Comparison of ENCODE assay signal across 7 cellular contexts in the genomic region with DNA sequence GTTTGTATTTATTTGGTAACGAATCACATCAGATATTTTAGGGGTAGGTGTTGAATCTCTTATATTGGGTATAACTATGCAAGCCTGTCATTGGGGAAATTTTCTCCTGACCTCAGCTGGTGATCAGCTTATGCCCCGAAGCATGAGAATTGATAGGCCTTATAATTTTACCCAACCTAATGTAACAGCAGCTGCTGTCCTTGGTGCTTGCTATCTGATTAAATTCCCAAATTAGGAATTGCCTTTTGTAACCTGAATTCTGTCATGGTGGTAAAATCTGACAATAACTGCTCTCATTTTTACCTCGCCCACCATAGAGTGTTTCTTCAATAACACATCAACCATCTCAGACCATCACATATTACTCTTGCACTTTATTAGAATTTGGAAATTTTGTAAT.
"Had no signal": no experiment of that assay in that cellular context is flagged by ENCODE, and none has a peak within 500 bp of the region (broad histone marks: within the 10 kb centered on the region; RNA-seq: fewer than 3 reads in every experiment).

No MANE protein-coding gene starts in this region.

- H3K36me3 ChIP-seq: HAP-1 had no signal

- DNase-seq: GOT3, HFFc6 had no signal

- H3K9me3 ChIP-seq: HAP-1 had no signal

- H3K4me1 Mint-ChIP-seq: IgD-negative memory B cell had no signal

- ATAC-seq: HCT116, K562 had no signal

- H3K4me3 ChIP-seq: HAP-1, K562 had no signal

- H3K4me3 Mint-ChIP-seq: HFFc6, IgD-negative memory B cell had no signal

- H3K27me3 Mint-ChIP-seq: IgD-negative memory B cell had no signal

- H3K27ac Mint-ChIP-seq: HFFc6, IgD-negative memory B cell had no signal

- H3K36me3 Mint-ChIP-seq: IgD-negative memory B cell had no signal

- H3K27ac ChIP-seq: HL-60 had no signal
